In the genomic region with DNA sequence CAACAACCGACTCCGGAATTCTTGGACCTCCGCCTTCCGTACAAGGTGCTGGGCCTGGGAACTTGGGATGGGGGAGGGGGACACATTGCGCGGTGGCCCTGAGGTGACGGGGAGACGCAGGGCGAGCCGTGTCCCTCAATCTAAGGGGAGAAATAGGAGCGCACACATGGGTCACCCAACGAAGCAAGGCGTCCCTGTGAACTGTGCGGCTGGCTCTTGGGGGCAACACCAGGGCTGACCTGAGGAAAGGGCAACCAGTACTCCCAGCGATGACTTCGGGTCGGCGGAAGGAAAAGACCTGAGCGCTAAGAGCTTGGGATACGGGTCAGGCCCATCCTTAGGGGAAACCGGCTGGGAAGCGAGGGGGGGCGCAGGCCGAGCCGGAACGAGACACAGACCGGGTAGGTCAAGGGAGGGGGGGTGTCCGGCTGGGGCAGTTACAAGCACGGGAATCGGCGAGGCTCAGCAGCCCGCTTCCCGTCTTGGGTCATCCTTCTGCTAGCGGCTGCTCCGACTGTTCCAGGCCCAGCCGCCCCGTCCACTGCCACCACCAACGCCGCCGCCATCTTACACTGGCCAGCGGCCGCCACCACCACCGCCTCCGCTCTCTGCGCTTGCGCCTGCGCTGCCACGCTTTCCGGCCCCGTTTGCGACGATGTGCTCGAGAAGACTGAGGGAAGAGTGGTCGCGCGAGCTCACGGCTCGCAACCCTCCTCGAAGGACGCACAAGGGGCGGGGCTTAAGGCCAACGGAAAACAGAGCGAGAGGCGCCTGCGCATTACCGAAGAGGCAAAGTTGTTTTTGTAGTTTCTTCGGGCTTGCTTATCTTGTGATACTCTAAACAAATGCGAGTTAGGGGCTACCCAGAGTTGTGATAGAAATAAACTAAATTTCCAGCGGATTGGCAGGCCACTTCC, we compare ENCODE assay signal across 8 cellular contexts. TPM values are rescaled to one million over a fixed set of nuclear protein-coding genes. Genes with fewer than 3 reads are reported as not detected.
DNase-seq lines count a peak whose midpoint lies in the region; ATAC-seq and TF ChIP-seq lines count a peak whose summit lies in the region.

DCAF8 (minus strand) TSS at position 672 of the 917 bp plus-strand sequence. CDS start 18,541 bp downstream, outside the sequence.

- peak within 1 kb of the TSS; percentile 100 for H3K27ac Mint-ChIP-seq in activated naive CD8-positive, alpha-beta T cell

- H3K27me3 Mint-ChIP-seq in activated naive CD8-positive, alpha-beta T cell = no peaks in the 10 kb centered on the region

- H3K4me1 Mint-ChIP-seq in activated naive CD8-positive, alpha-beta T cell (ENCODE audit: low read depth) = peaks cover 45% of the 10 kb centered on the region

- H3K27ac ChIP-seq in osteoblast (ENCODE audit: low read depth, low read length) (peak within 1 kb of the TSS; percentile 87), thoracic aorta (peak within 1 kb of the TSS; percentile 97 to 99)

- H3K4me3 ChIP-seq in osteoblast (ENCODE audit: insufficient read depth, low read length) (peak within 1 kb of the TSS; percentile 98), thoracic aorta (peak within 1 kb of the TSS; percentile 100)

- no peaks in the 10 kb centered on the region for H3K9me3 Mint-ChIP-seq in activated naive CD8-positive, alpha-beta T cell (ENCODE audit: low read depth)

- CTCF ChIA-PET in GM10248 (lab: Yijun Ruan, JAX) = interaction anchor here (1.0 to 6.9 kb wide), 6 partner anchors 9 to 161 kb away, joined by 3 to 56 read pairs (median 4); no protein-coding TSS in a partner anchor

- POLR2A ChIA-PET in GM10248 (lab: Yijun Ruan, JAX) = interaction anchor here (0.6 to 1.0 kb wide), 3 partner anchors 8 to 1432 kb away, joined by 3 to 8 read pairs (median 3); no protein-coding TSS in a partner anchor

- H3K36me3 ChIP-seq in osteoblast (ENCODE audit: insufficient read depth, low read length) (no peaks in the 10 kb centered on the region), thoracic aorta (no peaks in the 10 kb centered on the region)

- H3K36me3 Mint-ChIP-seq in activated naive CD8-positive, alpha-beta T cell = peaks cover 9% of the 10 kb centered on the region

- peak; percentile 86 for ATAC-seq in HG02623 (IDR thresholded peaks at IDR 0.05; ENCODE audit: unreplicated experiment)
- ATAC-seq in thoracic aorta (ENCODE audit: insufficient number of reproducible peaks, low FRiP score, low read depth) = peak; percentile 91

- H3K4me1 ChIP-seq in osteoblast (ENCODE audit: insufficient read depth, low read length) = peaks cover 25% of the 10 kb centered on the region
- peaks cover 33 to 42% of the 10 kb centered on the region in 2 donors for H3K4me1 ChIP-seq in thoracic aorta (ENCODE audit: control insufficient read depth in 1 of 2, low read depth in 2 of 2)

- DNase-seq in GM10248 (ENCODE audit: extremely low spot score) (peak; percentile 95), NCI-H1105 (lab: John Stamatoyannopoulos, UW) (peak; percentile 99), SKM-1 treated with dmso at 0.1 percent for 144 hours (lab: John Stamatoyannopoulos, UW; ENCODE audit: unreplicated experiment) (peak; percentile 99), glomerular visceral epithelial cell (ENCODE audit: extremely low spot score) (peak; percentile 97), osteoblast (ENCODE audit: insufficient read length, low spot score, missing footprints) (peak; percentile 94), thoracic aorta (ENCODE audit: low spot score) (peak; percentile 94)

- TF ChIP-seq CTCF in GM10248 (IDR thresholded peaks at IDR 0.05; ENCODE audit: control extremely low read depth, extremely low read depth, low read depth, missing control alignments) (no peak), osteoblast (IDR thresholded peaks at IDR 0.05; ENCODE audit: extremely low read depth, low read depth, low read length) (no peak), thoracic aorta (IDR thresholded peaks at IDR 0.05) (no peak)

- H3K4me3 Mint-ChIP-seq in activated naive CD8-positive, alpha-beta T cell = peak within 1 kb of the TSS; percentile 99

- peak within 1 kb of the TSS; percentile 75 for H2AFZ ChIP-seq in osteoblast (ENCODE audit: low read length)

- peaks cover 38% of the 10 kb centered on the region for H3K79me2 ChIP-seq in osteoblast (ENCODE audit: insufficient read depth, low read length)

- no peaks in the 10 kb centered on the region for H3K27me3 ChIP-seq in osteoblast (ENCODE audit: insufficient read depth, low read length)
- no peaks in the 10 kb centered on the region for H3K27me3 ChIP-seq in thoracic aorta (replicated peaks; ENCODE audit: insufficient read depth)

- H4K20me1 ChIP-seq in osteoblast (ENCODE audit: insufficient read depth, low read length) = peaks cover 22% of the 10 kb centered on the region

- H3K4me2 ChIP-seq in osteoblast (ENCODE audit: insufficient read depth, low read length) = peak within 1 kb of the TSS; percentile 78

- H3K9me3 ChIP-seq in osteoblast (ENCODE audit: low read depth, low read length) (no peaks in the 10 kb centered on the region), thoracic aorta (no peaks in the 10 kb centered on the region)

RNA-seq across cellular contexts. Expression of gene DCAF8, which starts in this region (rescaled TPM):
- 107 and 112 TPM in 2 replicates for total RNA-seq in osteoblast
- total RNA-seq in thoracic aorta = 100 to 1,000 TPM; 124 to 167 TPM

Comparison
In these comparisons a context has a peak if more than half of its experiments do, and no peak if none do; other contexts are left out.
1. Peak in every context shown above with its lines: DNase-seq, ATAC-seq, H3K4me3 ChIP-seq and H3K27ac ChIP-seq.